10 cellular contexts compared by ENCODE assay signal in the genomic region with DNA sequence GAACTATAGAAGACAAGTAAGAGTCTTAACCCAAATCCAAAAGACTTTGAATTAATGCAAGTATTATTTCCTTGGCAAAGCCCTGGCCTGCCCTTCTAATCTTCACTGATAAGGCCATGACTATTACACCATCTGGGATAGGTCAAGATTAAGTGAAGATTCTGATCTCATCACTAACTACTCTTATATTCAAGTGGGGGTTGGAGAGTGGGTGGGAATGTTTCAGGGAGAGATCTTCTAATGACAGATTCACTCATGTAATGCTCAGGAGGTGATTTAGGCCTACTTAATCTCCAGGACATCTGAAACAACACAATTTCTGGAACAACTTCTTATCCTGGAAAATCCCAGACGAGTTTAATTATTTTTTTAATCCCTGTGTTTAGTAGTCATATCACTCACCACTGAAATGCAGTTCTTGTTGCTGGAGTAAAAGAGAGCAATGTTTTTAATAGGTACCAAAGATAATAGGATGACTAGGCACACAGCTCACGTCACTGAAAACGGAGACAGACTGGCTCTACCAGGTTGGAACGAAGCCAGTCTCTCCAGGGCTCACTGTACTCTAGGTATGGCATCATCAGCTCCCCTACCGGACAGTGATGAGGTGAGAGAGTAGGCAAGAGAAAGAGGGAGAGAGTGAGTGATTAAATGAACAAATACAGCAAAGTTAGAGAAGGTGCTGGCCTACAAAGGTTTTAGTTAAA.
DNase-seq lines count a peak whose midpoint lies in the region; ATAC-seq and TF ChIP-seq lines count a peak whose summit lies in the region.
"Had no signal": no experiment of that assay in that cellular context is flagged by ENCODE, and none has a peak within 500 bp of the region (broad histone marks: within the 10 kb centered on the region; RNA-seq: fewer than 3 reads in every experiment).

No MANE protein-coding gene starts in this region.

- H3K4me3 ChIP-seq in thyroid gland (replicated peaks in 1 of 3): no peak overlapping the region
- H3K4me3 ChIP-seq: gastrocnemius medialis had no signal

- intact Hi-C loops in thyroid gland (cut with DNase I): no loop called here

- peak; percentile 10 for DNase-seq in NCI-H2171 treated with DMSO at 0.1 percent for 48 hours (lab: John Stamatoyannopoulos, UW)
- no peak for DNase-seq in NCI-H2171 (lab: John Stamatoyannopoulos, UW)
- DNase-seq in NCI-H524 treated with DMSO at 0.1 percent for 48 hours (lab: John Stamatoyannopoulos, UW): peak; percentile 92
- peak; percentile 21 to 24 for DNase-seq in dermis microvascular lymphatic vessel endothelial cell (ENCODE audit: low read depth in 2 of 2)
- DNase-seq in thyroid gland: peak; percentile 69 to 80
- DNase-seq in activated naive CD4-positive, alpha-beta T cell (lab: John Stamatoyannopoulos, UW): no peak
- DNase-seq in G401 (ENCODE audit: low spot score): no peak
- DNase-seq: naive thymus-derived CD8-positive, alpha-beta T cell had no signal

- WGBS in thyroid gland, 2 donors: 35 to 38% methylated on average over 5 of the region's 5 CpGs

- no peaks in the 10 kb centered on the region for H3K36me3 ChIP-seq in thyroid gland
- H3K36me3 ChIP-seq: gastrocnemius medialis had no signal

- no peak for TF ChIP-seq POLR2A in thyroid gland (IDR thresholded peaks at IDR 0.05)

- peaks cover 11% of the 10 kb centered on the region in 2 donors for H3K4me1 ChIP-seq in thyroid gland
- H3K4me1 ChIP-seq: gastrocnemius medialis had no signal

- in situ Hi-C loops in G401 (cut with HindIII; ENCODE audit: low sequenced_read_pairs): no loop called here

- no peaks in the 10 kb centered on the region for H3K27me3 ChIP-seq in thyroid gland
- H3K27me3 ChIP-seq: gastrocnemius medialis had no signal

- no peaks in the 10 kb centered on the region for H3K9me3 ChIP-seq in thyroid gland
- H3K9me3 ChIP-seq: gastrocnemius medialis had no signal

- ATAC-seq in GM19455 (IDR thresholded peaks at IDR 0.05; ENCODE audit: unreplicated experiment): no peak
- ATAC-seq: gastrocnemius medialis; naive thymus-derived CD8-positive, alpha-beta T cell had no signal

- TF ChIP-seq CTCF in thyroid gland (IDR thresholded peaks at IDR 0.05): peak in 3 of 6 experiments; percentile 17 to 31 (median 27)

- H3K27ac ChIP-seq in thyroid gland: peak overlapping the region in 1 of 3 donors; percentile 22
- H3K27ac ChIP-seq: gastrocnemius medialis had no signal

Comparison
In these comparisons a context has a peak if more than half of its experiments do, and no peak if none do; other contexts are left out.
1. DNase-seq: peak in NCI-H2171 treated with DMSO at 0.1 percent for 48 hours (single experiment), NCI-H524 treated with DMSO at 0.1 percent for 48 hours (single experiment), dermis microvascular lymphatic vessel endothelial cell (2 of 2) and thyroid gland (2 of 2); none in NCI-H2171 (single experiment), activated naive CD4-positive, alpha-beta T cell (0 of 4) and G401 (single experiment).